Comparison of ENCODE assay signal across 23 cellular contexts in genomic region chr5:16406023-16406422, GRCh38.
"Had no signal": no experiment of that assay in that cellular context is flagged by ENCODE, and none has a peak within 500 bp of the region (broad histone marks: within the 10 kb centered on the region; RNA-seq: fewer than 3 reads in every experiment).

No MANE protein-coding gene starts in this region.

- H2AFZ ChIP-seq: neural progenitor cell, parathyroid adenoma had no signal

- FAIRE-seq: small intestine had no signal

- H3K36me3 ChIP-seq: left ventricle myocardium inferior, neural progenitor cell, neutrophil, sigmoid colon, spleen, suprapubic skin, thoracic aorta, tibial artery, uterus had no signal

- ATAC-seq: natural killer cell; psoas muscle; right cardiac atrium; stimulated activated effector memory CD8-positive, alpha-beta T cell treated with anti-CD3 and anti-CD28 coated beads, Interleukin-12 subunit alpha, Interleukin-12 subunit beta, amount 100 ng/mL, for 72 hours had no signal

- DNase-seq: islet precursor cell; left ventricle myocardium inferior; mesendoderm; naive B cell; natural killer cell; nephron progenitor cell; occipital lobe; psoas muscle; right cardiac atrium; sigmoid colon; small intestine; spleen; stimulated activated CD4-positive, alpha-beta T cell treated with anti-CD3 and anti-CD28 coated beads, Interleukin-4, amount 100 ng/mL, for 24 hours; stimulated activated naive CD4-positive, alpha-beta T cell; tibial artery; uterus had no signal

- H3K9ac ChIP-seq: neural progenitor cell, parathyroid adenoma had no signal

- H3K27me3 ChIP-seq: neural progenitor cell, neutrophil, sigmoid colon, spleen, suprapubic skin, tibial artery, uterus had no signal

- H3K4me3 ChIP-seq: left ventricle myocardium inferior, lung, neural progenitor cell, psoas muscle, sigmoid colon, spleen, suprapubic skin, thoracic aorta, tibial artery, uterus had no signal

- H3K4me1 ChIP-seq: left ventricle myocardium inferior, neural progenitor cell, parathyroid adenoma, psoas muscle, sigmoid colon, spleen, suprapubic skin, tibial artery, uterus had no signal

- H3K4me2 ChIP-seq: neural progenitor cell had no signal

- H3K27ac ChIP-seq: left ventricle myocardium inferior, neural progenitor cell, neutrophil, parathyroid adenoma, psoas muscle, sigmoid colon, spleen, suprapubic skin, thoracic aorta, tibial artery, uterus had no signal

- H3K9me3 ChIP-seq: left ventricle myocardium inferior, neutrophil, psoas muscle, sigmoid colon, spleen, suprapubic skin, thoracic aorta, tibial artery, uterus had no signal

- H3K79me2 ChIP-seq: parathyroid adenoma had no signal
